Comparison of ENCODE assay signal across 1 cellular context in the genomic region with DNA sequence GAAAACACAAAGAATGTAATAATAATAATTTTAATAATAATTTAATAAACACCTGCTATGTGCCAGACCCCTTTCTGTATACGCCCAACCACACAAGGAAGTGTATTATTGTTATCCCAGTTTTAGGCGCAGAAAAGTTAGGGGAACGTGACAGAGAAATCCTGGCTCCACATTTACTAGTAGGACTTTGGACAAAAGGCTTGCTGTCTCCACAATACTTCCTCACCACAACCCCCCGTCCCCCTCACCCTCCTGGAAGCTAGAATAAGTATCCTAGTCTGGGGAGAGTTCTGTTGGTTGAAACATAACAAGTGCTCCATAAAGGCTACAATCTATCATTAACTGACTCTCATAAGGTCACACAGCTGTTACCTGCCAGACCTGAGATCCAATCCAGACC.
TF ChIP-seq lines count a peak whose summit lies in the region.

No MANE protein-coding gene starts in this region.

TF ChIP-seq in HepG2, 621 proteins besides CTCF, POLR2A, EP300 and RAD21:
- TF ChIP-seq DNMT3B (CRISPR knock-in tag; conservative IDR thresholded peaks at IDR 0.05), result no peak
- TF ChIP-seq, protein P1, sequence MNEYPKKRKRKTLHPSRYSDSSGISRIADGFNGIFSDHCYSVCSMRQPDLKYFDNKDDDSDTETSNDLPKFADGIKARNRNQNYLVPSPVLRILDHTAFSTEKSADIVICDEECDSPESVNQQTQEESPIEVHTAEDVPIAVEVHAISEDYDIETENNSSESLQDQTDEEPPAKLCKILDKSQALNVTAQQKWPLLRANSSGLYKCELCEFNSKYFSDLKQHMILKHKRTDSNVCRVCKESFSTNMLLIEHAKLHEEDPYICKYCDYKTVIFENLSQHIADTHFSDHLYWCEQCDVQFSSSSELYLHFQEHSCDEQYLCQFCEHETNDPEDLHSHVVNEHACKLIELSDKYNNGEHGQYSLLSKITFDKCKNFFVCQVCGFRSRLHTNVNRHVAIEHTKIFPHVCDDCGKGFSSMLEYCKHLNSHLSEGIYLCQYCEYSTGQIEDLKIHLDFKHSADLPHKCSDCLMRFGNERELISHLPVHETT (CRISPR knock-in tag; conservative IDR thresholded peaks at IDR 0.05), result no peak
- TF ChIP-seq ATF7 (IDR thresholded peaks at IDR 0.05), result no peak
- TF ChIP-seq ATF7 (CRISPR knock-in tag; IDR thresholded peaks at IDR 0.05), result no peak
- no peak for TF ChIP-seq PITX1 (CRISPR knock-in tag; IDR thresholded peaks at IDR 0.05)
- TF ChIP-seq, protein P2, sequence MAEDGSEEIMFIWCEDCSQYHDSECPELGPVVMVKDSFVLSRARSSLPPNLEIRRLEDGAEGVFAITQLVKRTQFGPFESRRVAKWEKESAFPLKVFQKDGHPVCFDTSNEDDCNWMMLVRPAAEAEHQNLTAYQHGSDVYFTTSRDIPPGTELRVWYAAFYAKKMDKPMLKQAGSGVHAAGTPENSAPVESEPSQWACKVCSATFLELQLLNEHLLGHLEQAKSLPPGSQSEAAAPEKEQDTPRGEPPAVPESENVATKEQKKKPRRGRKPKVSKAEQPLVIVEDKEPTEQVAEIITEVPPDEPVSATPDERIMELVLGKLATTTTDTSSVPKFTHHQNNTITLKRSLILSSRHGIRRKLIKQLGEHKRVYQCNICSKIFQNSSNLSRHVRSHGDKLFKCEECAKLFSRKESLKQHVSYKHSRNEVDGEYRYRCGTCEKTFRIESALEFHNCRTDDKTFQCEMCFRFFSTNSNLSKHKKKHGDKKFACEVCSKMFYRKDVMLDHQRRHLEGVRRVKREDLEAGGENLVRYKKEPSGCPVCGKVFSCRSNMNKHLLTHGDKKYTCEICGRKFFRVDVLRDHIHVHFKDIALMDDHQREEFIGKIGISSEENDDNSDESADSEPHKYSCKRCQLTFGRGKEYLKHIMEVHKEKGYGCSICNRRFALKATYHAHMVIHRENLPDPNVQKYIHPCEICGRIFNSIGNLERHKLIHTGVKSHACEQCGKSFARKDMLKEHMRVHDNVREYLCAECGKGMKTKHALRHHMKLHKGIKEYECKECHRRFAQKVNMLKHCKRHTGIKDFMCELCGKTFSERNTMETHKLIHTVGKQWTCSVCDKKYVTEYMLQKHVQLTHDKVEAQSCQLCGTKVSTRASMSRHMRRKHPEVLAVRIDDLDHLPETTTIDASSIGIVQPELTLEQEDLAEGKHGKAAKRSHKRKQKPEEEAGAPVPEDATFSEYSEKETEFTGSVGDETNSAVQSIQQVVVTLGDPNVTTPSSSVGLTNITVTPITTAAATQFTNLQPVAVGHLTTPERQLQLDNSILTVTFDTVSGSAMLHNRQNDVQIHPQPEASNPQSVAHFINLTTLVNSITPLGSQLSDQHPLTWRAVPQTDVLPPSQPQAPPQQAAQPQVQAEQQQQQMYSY (CRISPR knock-in tag; IDR thresholded peaks at IDR 0.05), result no peak
- TF ChIP-seq, protein P3, sequence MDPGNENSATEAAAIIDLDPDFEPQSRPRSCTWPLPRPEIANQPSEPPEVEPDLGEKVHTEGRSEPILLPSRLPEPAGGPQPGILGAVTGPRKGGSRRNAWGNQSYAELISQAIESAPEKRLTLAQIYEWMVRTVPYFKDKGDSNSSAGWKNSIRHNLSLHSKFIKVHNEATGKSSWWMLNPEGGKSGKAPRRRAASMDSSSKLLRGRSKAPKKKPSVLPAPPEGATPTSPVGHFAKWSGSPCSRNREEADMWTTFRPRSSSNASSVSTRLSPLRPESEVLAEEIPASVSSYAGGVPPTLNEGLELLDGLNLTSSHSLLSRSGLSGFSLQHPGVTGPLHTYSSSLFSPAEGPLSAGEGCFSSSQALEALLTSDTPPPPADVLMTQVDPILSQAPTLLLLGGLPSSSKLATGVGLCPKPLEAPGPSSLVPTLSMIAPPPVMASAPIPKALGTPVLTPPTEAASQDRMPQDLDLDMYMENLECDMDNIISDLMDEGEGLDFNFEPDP (CRISPR knock-in tag; conservative IDR thresholded peaks at IDR 0.05), result no peak
- no peak for TF ChIP-seq ZBTB14 (CRISPR knock-in tag; IDR thresholded peaks at IDR 0.05)
- TF ChIP-seq ATF1 (CRISPR knock-in tag; IDR thresholded peaks at IDR 0.05), result no peak
- TF ChIP-seq ZNF724P (CRISPR knock-in tag; IDR thresholded peaks at IDR 0.05; ENCODE audit: borderline replicate concordance), result no peak
- TF ChIP-seq ZFAT (CRISPR knock-in tag; conservative IDR thresholded peaks at IDR 0.05), result no peak
- no peak for TF ChIP-seq ESRRA (CRISPR knock-in tag; IDR thresholded peaks at IDR 0.05; ENCODE audit: low read depth)
- TF ChIP-seq ZFP37 (CRISPR knock-in tag; IDR thresholded peaks at IDR 0.05; ENCODE audit: borderline replicate concordance), result no peak
- no peak for TF ChIP-seq E2F2 (CRISPR knock-in tag; IDR thresholded peaks at IDR 0.05; ENCODE audit: borderline replicate concordance)
- no peak for TF ChIP-seq ZNF3 (CRISPR knock-in tag; IDR thresholded peaks at IDR 0.05)
